In genomic region chr3:184229424-184230080, GRCh38 we compare ENCODE assay signal across 8 cellular contexts. TPM values are rescaled to one million over a fixed set of nuclear protein-coding genes. Genes with fewer than 3 reads are reported as not detected.
DNase-seq lines count a peak whose midpoint lies in the region; ATAC-seq, FAIRE-seq and TF ChIP-seq lines count a peak whose summit lies in the region.

VWA5B2 (plus strand) TSS chr3:184229585; CDS start chr3:184230529, 944 bp downstream.

- peak within 1 kb of the TSS; percentile 1; the same call in 1 of the 2 replicates for H3K27ac ChIP-seq in C4-2B
- H3K27ac ChIP-seq in PC-3 (ENCODE audit: low read length) = no peak within 1 kb of the TSS
- no peak within 1 kb of the TSS for H3K27ac ChIP-seq in thymus (ENCODE audit: low read depth)

- H3K4me2 ChIP-seq in PC-3 (ENCODE audit: low read length) = peak within 1 kb of the TSS; percentile 99

- DNase-seq in HT-29 (ENCODE audit: low spot score) (peak; percentile 29), PC-3 (peak; percentile 80), frontal cortex (ENCODE audit: low spot score in 2 of 2) (peak; percentile 83), omental fat pad (ENCODE audit: low spot score) (no peak)

- H2AFZ ChIP-seq in PC-3 (ENCODE audit: low read length) = peak within 1 kb of the TSS; percentile 79

- H3K4me3 Mint-ChIP-seq in activated T-helper 17 cell treated with anti-CD3 and anti-CD28 coated beads, Interleukin-2, amount 50 U/mL, for 72 hours = peak within 1 kb of the TSS; percentile 68

- intact Hi-C loops in PC-3 (cut with micrococcal nuclease) = loop anchor here (5.0 kb wide), 1 partner anchor 42 kb away; the partner anchor contains the start of gene ABCF3

- H3F3A ChIP-seq in PC-3 (ENCODE audit: low read length, unreplicated experiment) = no peaks in the 10 kb centered on the region

- peaks cover 50% of the 10 kb centered on the region for H3K27me3 Mint-ChIP-seq in activated T-helper 17 cell treated with anti-CD3 and anti-CD28 coated beads, Interleukin-2, amount 50 U/mL, for 72 hours

- ATAC-seq in GM19452 (IDR thresholded peaks at IDR 0.05; ENCODE audit: unreplicated experiment) (peak; percentile 74), PC-3 (peak; percentile 80), omental fat pad (ENCODE audit: low FRiP score) (peak; percentile 91)
- peak; percentile 76 for ATAC-seq in activated T-helper 17 cell treated with anti-CD3 and anti-CD28 coated beads, Interleukin-2, amount 50 U/mL, for 72 hours (replicated peaks)

- CTCF ChIA-PET in PC-3 (lab: Charles Lee) = no interaction called here

- 1% methylated on average over 64 of the region's 64 CpGs for WGBS in thymus

- no peak for FAIRE-seq in frontal cortex (lab: Jason Lieb, UNC)

- H3K27ac Mint-ChIP-seq in activated T-helper 17 cell treated with anti-CD3 and anti-CD28 coated beads, Interleukin-2, amount 50 U/mL, for 72 hours = no peak within 1 kb of the TSS

- H3K4me3 ChIP-seq in PC-3 (ENCODE audit: low read length) (peak within 1 kb of the TSS; percentile 75), thymus (ENCODE audit: low read length) (peak within 1 kb of the TSS; percentile 44)

- BruUV-seq in PC-3 (replicated peaks; lab: Mats Ljungman, UMichigan) = no TSS peak

- no peaks in the 10 kb centered on the region for H3K9me3 ChIP-seq in PC-3 (ENCODE audit: low read length)
- no peaks in the 10 kb centered on the region for H3K9me3 ChIP-seq in thymus (ENCODE audit: control insufficient read depth)

- POLR2A ChIA-PET in PC-3 (lab: Charles Lee; ENCODE audit: unreplicated experiment) = no interaction called here

- no peaks in the 10 kb centered on the region for H4K20me1 ChIP-seq in PC-3 (ENCODE audit: low read length)

- H3K9me3 Mint-ChIP-seq in activated T-helper 17 cell treated with anti-CD3 and anti-CD28 coated beads, Interleukin-2, amount 50 U/mL, for 72 hours = no peaks in the 10 kb centered on the region

- H3K9me2 ChIP-seq in PC-3 (replicated peaks; ENCODE audit: low read length) = no peaks in the 10 kb centered on the region

- H3K36me3 ChIP-seq in PC-3 (ENCODE audit: low read depth, low read length) (no peaks in the 10 kb centered on the region), thymus (ENCODE audit: control insufficient read depth, insufficient read depth) (no peaks in the 10 kb centered on the region)

- no peaks in the 10 kb centered on the region for H3K79me2 ChIP-seq in PC-3 (ENCODE audit: low read length)

- TF ChIP-seq CTCF in C4-2B (conservative IDR thresholded peaks at IDR 0.05) (no peak; the same call in 1 of the 2 replicates), PC-3 (conservative IDR thresholded peaks at IDR 0.05; ENCODE audit: low read depth, low read length) (no peak), omental fat pad (IDR thresholded peaks at IDR 0.05) (no peak)

- H3K4me1 Mint-ChIP-seq in activated T-helper 17 cell treated with anti-CD3 and anti-CD28 coated beads, Interleukin-2, amount 50 U/mL, for 72 hours = peaks cover 8% of the 10 kb centered on the region

- peaks cover 10% of the 10 kb centered on the region for H3K27me3 ChIP-seq in PC-3 (ENCODE audit: low read length)
- peaks cover 61% of the 10 kb centered on the region for H3K27me3 ChIP-seq in thymus (ENCODE audit: control insufficient read depth, insufficient read depth)

- no peak within 1 kb of the TSS for H3K9ac ChIP-seq in PC-3 (ENCODE audit: low read length)

- H3K4me1 ChIP-seq in PC-3 (ENCODE audit: insufficient read depth, low read length) (peaks cover 18% of the 10 kb centered on the region), thymus (ENCODE audit: control insufficient read depth, insufficient read depth, low read length) (peaks cover 7% of the 10 kb centered on the region)

- peaks cover 9% of the 10 kb centered on the region for H3K36me3 Mint-ChIP-seq in activated T-helper 17 cell treated with anti-CD3 and anti-CD28 coated beads, Interleukin-2, amount 50 U/mL, for 72 hours (ENCODE audit: low read depth)

RNA-seq across cellular contexts. Expression of gene VWA5B2, which starts in this region (rescaled TPM):
- total RNA-seq in HT-29 (2014; rRNA removed; shearing (Covaris generic)) = 0.63 and 1.4 TPM in 2 replicates
- total RNA-seq in PC-3 (2014; rRNA removed) = 1.4 and 1.9 TPM in 2 replicates
- not detected for total RNA-seq in activated T-helper 17 cell treated with anti-CD3 and anti-CD28 coated beads, Interleukin-2, amount 50 U/mL, for 72 hours
- total RNA-seq in frontal cortex = 0.41 TPM
- under 1 TPM in 2 of 4 donors, not detected in 2; 0.19 to 0.47 TPM for total RNA-seq in omental fat pad
- 0.23 TPM for polyA plus RNA-seq in thymus

Comparison
In these comparisons a context has a peak if more than half of its experiments do, and no peak if none do; other contexts are left out.
1. Peak in ATAC-seq in activated T-helper 17 cell treated with anti-CD3 and anti-CD28 coated beads, Interleukin-2, amount 50 U/mL, for 72 hours; RNA of the gene not detected or under 1 TPM.
2. Peak in DNase-seq in frontal cortex; RNA of the gene not detected or under 1 TPM.
3. Peak in ATAC-seq in omental fat pad; RNA of the gene not detected or under 1 TPM.